1 cellular context compared by ENCODE assay signal in genomic region chr1:94854458-94855306, GRCh38.
TF ChIP-seq lines count a peak whose summit lies in the region.

No MANE protein-coding gene starts in this region.

TF ChIP-seq in SK-N-SH, 30 proteins besides CTCF, POLR2A, EP300 and RAD21 (continued from another document):
- TF ChIP-seq USF2 (IDR thresholded peaks at IDR 0.05; ENCODE audit: borderline replicate concordance, low read depth, low read length) (0 out of 2 replicates have a peak, but pooled peaks have one; percentile 23), NFIC (IDR thresholded peaks at IDR 0.05; ENCODE audit: borderline replicate concordance) (peak; percentile 98), NRF1 (IDR thresholded peaks at IDR 0.05; ENCODE audit: low read depth, low read length) (no peak), REST (IDR thresholded peaks at IDR 0.05; ENCODE audit: low read depth, low read length) (0 out of 2 replicates have a peak, but pooled peaks have one; percentile 3), MXI1 (IDR thresholded peaks at IDR 0.05; ENCODE audit: low read depth, low read length) (peak; percentile 80), RXRA (IDR thresholded peaks at IDR 0.05; ENCODE audit: borderline replicate concordance, low read depth) (peak; percentile 16; the same call in 1 of the 2 replicates), TCF12 (IDR thresholded peaks at IDR 0.05) (peak; percentile 89), MEF2A (IDR thresholded peaks at IDR 0.05; ENCODE audit: borderline replicate concordance, low read depth) (peak; percentile 51; the same call in 1 of the 2 replicates), FOSL2 (IDR thresholded peaks at IDR 0.05; ENCODE audit: borderline replicate concordance, low read depth) (peak; percentile 90), POLR2AphosphoS5 (IDR thresholded peaks at IDR 0.05; ENCODE audit: low read depth, low read length) (peak; percentile 63; the same call in 1 of the 2 replicates), ZBTB33 (IDR thresholded peaks at IDR 0.05; ENCODE audit: borderline replicate concordance, low read depth) (peak; percentile 57; the same call in 1 of the 2 replicates), FOXJ3 (CRISPR knock-in tag; IDR thresholded peaks at IDR 0.05) (no peak), GATA2 (CRISPR knock-in tag; IDR thresholded peaks at IDR 0.05) (peak; percentile 44; the same call in 1 of the 2 replicates), RCOR1 (IDR thresholded peaks at IDR 0.05; ENCODE audit: low read length) (no peak), MAX (IDR thresholded peaks at IDR 0.05; ENCODE audit: low read depth) (peak; percentile 26; the same call in 1 of the 2 replicates), GABPA (IDR thresholded peaks at IDR 0.05; ENCODE audit: low read depth) (no peak), JUND (IDR thresholded peaks at IDR 0.05) (peak; percentile 89), RFX5 (IDR thresholded peaks at IDR 0.05; ENCODE audit: low read length) (no peak), TEAD4 (IDR thresholded peaks at IDR 0.05; ENCODE audit: borderline replicate concordance, insufficient read depth) (peak; percentile 52; the same call in 1 of the 2 replicates), YY1 (IDR thresholded peaks at IDR 0.05; ENCODE audit: low read depth) (no peak), EZH2phosphoT487 (IDR thresholded peaks at IDR 0.05; ENCODE audit: borderline replicate concordance, low read depth) (no peak), TAF1 (IDR thresholded peaks at IDR 0.05; ENCODE audit: borderline replicate concordance, low read depth, low read length) (no peak)
